In genomic region chr16:6827931-6828330, GRCh38 we compare ENCODE assay signal across 31 cellular contexts.
"Had no signal": no experiment of that assay in that cellular context is flagged by ENCODE, and none has a peak within 500 bp of the region (broad histone marks: within the 10 kb centered on the region; RNA-seq: fewer than 3 reads in every experiment).

No MANE protein-coding gene starts in this region.

- H3K4me1 Mint-ChIP-seq: activated naive CD8-positive, alpha-beta T cell treated with anti-CD3 and anti-CD28 coated beads for 36 hours; activated naive CD8-positive, alpha-beta T cell treated with anti-CD3 and anti-CD28 coated beads, Interleukin-2, amount 50 U/mL, for 24 hours; activated T-helper 17 cell treated with anti-CD3 and anti-CD28 coated beads, Interleukin-2, amount 50 U/mL, for 72 hours; WTC11 had no signal

- H3K27ac Mint-ChIP-seq: activated CD8-positive, alpha-beta T cell treated with anti-CD3 and anti-CD28 coated beads for 36 hours; activated naive CD8-positive, alpha-beta T cell treated with anti-CD3 and anti-CD28 coated beads for 36 hours; activated naive CD8-positive, alpha-beta T cell treated with anti-CD3 and anti-CD28 coated beads, Interleukin-2, amount 50 U/mL, for 24 hours; activated T-helper 17 cell treated with anti-CD3 and anti-CD28 coated beads, Interleukin-2, amount 50 U/mL, for 72 hours; effector memory CD8-positive, alpha-beta T cell; WTC11 had no signal

- H3K4me3 Mint-ChIP-seq: activated CD8-positive, alpha-beta T cell treated with anti-CD3 and anti-CD28 coated beads for 36 hours; activated naive CD8-positive, alpha-beta T cell treated with anti-CD3 and anti-CD28 coated beads for 36 hours; activated naive CD8-positive, alpha-beta T cell treated with anti-CD3 and anti-CD28 coated beads, Interleukin-2, amount 50 U/mL, for 24 hours; activated T-cell treated with anti-CD3 and anti-CD28 coated beads, Interleukin-2, amount 50 U/mL, for 4 hours; activated T-helper 17 cell treated with anti-CD3 and anti-CD28 coated beads, Interleukin-2, amount 50 U/mL, for 72 hours; effector memory CD8-positive, alpha-beta T cell; WTC11 had no signal

- ATAC-seq: activated CD8-positive, alpha-beta T cell treated with anti-CD3 and anti-CD28 coated beads for 36 hours; activated naive CD8-positive, alpha-beta T cell treated with anti-CD3 and anti-CD28 coated beads, Interleukin-2, amount 50 U/mL, for 24 hours; activated T-cell treated with anti-CD3 and anti-CD28 coated beads, Interleukin-2, amount 50 U/mL, for 4 hours; activated T-helper 17 cell treated with anti-CD3 and anti-CD28 coated beads, Interleukin-2, amount 50 U/mL, for 72 hours; body of pancreas; effector memory CD8-positive, alpha-beta T cell; foreskin keratinocyte; gastrocnemius medialis; WTC11 had no signal

- H3K4me3 ChIP-seq: adrenal gland, body of pancreas, coronary artery, esophagus muscularis mucosa, gastrocnemius medialis, heart left ventricle had no signal

- H3K4me1 ChIP-seq: adrenal gland, body of pancreas, esophagus muscularis mucosa, foreskin keratinocyte, gastrocnemius medialis, heart left ventricle had no signal

- H3K27me3 ChIP-seq: adrenal gland, body of pancreas, esophagus muscularis mucosa, foreskin keratinocyte, gastrocnemius medialis, heart left ventricle had no signal

- H3K36me3 Mint-ChIP-seq: activated naive CD8-positive, alpha-beta T cell treated with anti-CD3 and anti-CD28 coated beads for 36 hours had no signal

- DNase-seq: activated CD4-positive, alpha-beta T cell treated with anti-CD3 and anti-CD28 coated beads for 1 hour; activated CD4-positive, alpha-beta T cell treated with anti-CD3 and anti-CD28 coated beads for 4 hours; activated CD4-positive, alpha-beta T cell treated with anti-CD3 and anti-CD28 coated beads, Interleukin-2, amount 50 U/mL, for 1 hour; activated CD4-positive, alpha-beta T cell treated with anti-CD3 and anti-CD28 coated beads, Interleukin-2, amount 50 U/mL, for 48 hours; activated CD8-positive, alpha-beta memory T cell treated with anti-CD3 and anti-CD28 coated beads for 24 hours; activated CD8-positive, alpha-beta T cell treated with anti-CD3 and anti-CD28 coated beads for 36 hours; activated effector memory CD4-positive, alpha-beta T cell treated with Interleukin-2 at 50 U/mL for 16 hours; activated gamma-delta T cell treated with Interleukin-2 at 50 U/mL for 16 hours; activated naive CD4-positive, alpha-beta T cell treated with anti-CD3 and anti-CD28 coated beads, Interleukin-2, amount 50 U/mL, for 16 hours; activated naive CD4-positive, alpha-beta T cell treated with Interleukin-2 at 50 U/mL for 16 hours; activated naive CD8-positive, alpha-beta T cell treated with anti-CD3 and anti-CD28 coated beads for 36 hours; activated naive CD8-positive, alpha-beta T cell treated with anti-CD3 and anti-CD28 coated beads, Interleukin-2, amount 50 U/mL, for 24 hours; activated T-cell treated with anti-CD3 and anti-CD28 coated beads, Interleukin-2, amount 50 U/mL, for 4 hours; amygdala; aorta; cerebellar nuclear complex; dermis blood vessel endothelial cell; effector CD4-positive, alpha-beta T cell; effector memory CD8-positive, alpha-beta T cell; erythroblast; foreskin keratinocyte; gastrocnemius medialis; glutamatergic neuron; heart left ventricle; T-helper 2 cell had no signal

- H3K9me3 ChIP-seq: adrenal gland, body of pancreas, esophagus muscularis mucosa, gastrocnemius medialis, heart left ventricle had no signal

- H3K27me3 Mint-ChIP-seq: activated CD8-positive, alpha-beta T cell treated with anti-CD3 and anti-CD28 coated beads for 36 hours; activated naive CD8-positive, alpha-beta T cell treated with anti-CD3 and anti-CD28 coated beads for 36 hours; activated naive CD8-positive, alpha-beta T cell treated with anti-CD3 and anti-CD28 coated beads, Interleukin-2, amount 50 U/mL, for 24 hours; activated T-helper 17 cell treated with anti-CD3 and anti-CD28 coated beads, Interleukin-2, amount 50 U/mL, for 72 hours; effector memory CD8-positive, alpha-beta T cell had no signal

- H3K36me3 ChIP-seq: adrenal gland, esophagus muscularis mucosa, gastrocnemius medialis, heart left ventricle had no signal

- H3K27ac ChIP-seq: body of pancreas, coronary artery, esophagus muscularis mucosa, foreskin keratinocyte, gastrocnemius medialis had no signal
